In genomic region chr1:209768354-209768774, GRCh38 we compare ENCODE assay signal across 8 cellular contexts. TPM values are rescaled to one million over a fixed set of nuclear protein-coding genes. Genes with fewer than 3 reads are reported as not detected.
DNase-seq lines count a peak whose midpoint lies in the region; ATAC-seq and TF ChIP-seq lines count a peak whose summit lies in the region.

No MANE protein-coding gene starts in this region.

- CTCF ChIA-PET in activated CD8-positive, alpha-beta T cell treated with anti-CD3 and anti-CD28 coated beads for 36 hours (lab: Charles Lee): interaction anchor here (0.7 to 5.4 kb wide), 10 partner anchors 12 to 192 kb away, joined by 3 to 105 read pairs (median 5); partner anchors contain the start of genes C1orf74, TRAF3IP3 and UTP25

- intact Hi-C loops in activated CD8-positive, alpha-beta T cell treated with anti-CD3 and anti-CD28 coated beads for 36 hours (cut with micrococcal nuclease): loop anchor here (1.0 to 5.0 kb wide), 3 partner anchors 12 to 59 kb away; partner anchors contain the start of genes C1orf74, TRAF3IP3 and UTP25
- intact Hi-C loops in aorta (cut with DNase I): no loop called here

- no peaks in the 10 kb centered on the region for H3K36me3 ChIP-seq in aorta (ENCODE audit: control insufficient read depth in 1 of 2, insufficient read depth in 2 of 2, low read length in 1 of 2)

- no peak overlapping the region for H3K4me3 Mint-ChIP-seq in activated CD8-positive, alpha-beta T cell treated with anti-CD3 and anti-CD28 coated beads for 36 hours
- H3K4me3 Mint-ChIP-seq in immature natural killer cell: no peak overlapping the region

- TF ChIP-seq CTCF in activated CD8-positive, alpha-beta T cell treated with anti-CD3 and anti-CD28 coated beads for 36 hours (IDR thresholded peaks at IDR 0.05): no peak

- no peaks in the 10 kb centered on the region for H3K9me3 ChIP-seq in aorta (ENCODE audit: control insufficient read depth, low read length)

- DNase-seq in activated CD8-positive, alpha-beta T cell treated with anti-CD3 and anti-CD28 coated beads for 36 hours: peak; percentile 98
- peak; percentile 77 to 80 (median 79) for DNase-seq in immature natural killer cell
- peak; percentile 45 to 51 for DNase-seq in stimulated activated CD8-positive, alpha-beta memory T cell treated with anti-CD3 and anti-CD28 coated beads, Interleukin-7, amount 100 ng/mL, for 1 hour (ENCODE audit: low read depth in 2 of 2)
- no peak for DNase-seq in NCI-H510A (lab: John Stamatoyannopoulos, UW)
- DNase-seq in aorta: no peak
- DNase-seq in DMS53 treated with DMSO at 0.1 percent for 48 hours (lab: John Stamatoyannopoulos, UW; ENCODE audit: unreplicated experiment): no peak

- peaks cover 35% of the 10 kb centered on the region for H3K36me3 Mint-ChIP-seq in activated CD8-positive, alpha-beta T cell treated with anti-CD3 and anti-CD28 coated beads for 36 hours (ENCODE audit: low read depth)
- H3K36me3 Mint-ChIP-seq in immature natural killer cell: peaks cover 22 to 46% (median 32%) of the 10 kb centered on the region in 3 donors

- no peaks in the 10 kb centered on the region for H3K27me3 ChIP-seq in aorta (ENCODE audit: control insufficient read depth in 1 of 2, insufficient read depth in 2 of 2, low read length in 1 of 2)

- peaks cover 0 to 2% of the 10 kb centered on the region in 2 donors for H3K4me1 ChIP-seq in aorta (ENCODE audit: control insufficient read depth in 1 of 2, insufficient read depth in 2 of 2, low read length in 2 of 2)

- H3K27ac Mint-ChIP-seq in activated CD8-positive, alpha-beta T cell treated with anti-CD3 and anti-CD28 coated beads for 36 hours: no peak overlapping the region
- H3K27ac Mint-ChIP-seq in immature natural killer cell: no peak overlapping the region

- ATAC-seq in GM19397 (IDR thresholded peaks at IDR 0.05; ENCODE audit: unreplicated experiment): peak; percentile 78
- ATAC-seq in HG03432 (IDR thresholded peaks at IDR 0.05; ENCODE audit: unreplicated experiment): peak; percentile 90
- peak; percentile 78 for ATAC-seq in activated CD8-positive, alpha-beta T cell treated with anti-CD3 and anti-CD28 coated beads for 36 hours
- ATAC-seq in aorta (ENCODE audit: low FRiP score): no peak

- WGBS in aorta, 2 donors: 89 to 95% methylated on average over 9 of the region's 9 CpGs

- POLR2A ChIA-PET in activated CD8-positive, alpha-beta T cell treated with anti-CD3 and anti-CD28 coated beads for 36 hours (lab: Charles Lee): interaction anchor here (3.0 to 7.5 kb wide), 4 partner anchors 11 to 59 kb away, joined by 16 to 242 read pairs (median 42); partner anchors contain the start of genes C1orf74, TRAF3IP3 and UTP25

- H3K9me3 Mint-ChIP-seq in activated CD8-positive, alpha-beta T cell treated with anti-CD3 and anti-CD28 coated beads for 36 hours: peaks cover 2% of the 10 kb centered on the region
- no peaks in the 10 kb centered on the region for H3K9me3 Mint-ChIP-seq in immature natural killer cell

- H3K27me3 Mint-ChIP-seq in activated CD8-positive, alpha-beta T cell treated with anti-CD3 and anti-CD28 coated beads for 36 hours: no peaks in the 10 kb centered on the region
- peaks cover 0 to 8% (median 6%) of the 10 kb centered on the region in 3 donors for H3K27me3 Mint-ChIP-seq in immature natural killer cell (ENCODE audit: low read depth in 3 of 3)

- H3K4me3 ChIP-seq in aorta (ENCODE audit: low read length in 2 of 2): no peak overlapping the region

- H3K4me1 Mint-ChIP-seq in activated CD8-positive, alpha-beta T cell treated with anti-CD3 and anti-CD28 coated beads for 36 hours (ENCODE audit: low read depth): peaks cover 42% of the 10 kb centered on the region
- peaks cover 11 to 40% of the 10 kb centered on the region in 2 donors for H3K4me1 Mint-ChIP-seq in immature natural killer cell

- peak overlapping the region in 1 of 2 donors; percentile 33 for H3K27ac ChIP-seq in aorta (ENCODE audit: low read depth in 1 of 2, low read length in 2 of 2)

RNA-seq across cellular contexts. Expression of gene TRAF3IP3, which starts 12.5 kb away (rescaled TPM):
- 100 to 1,000 TPM; 194 TPM for total RNA-seq in activated CD8-positive, alpha-beta T cell treated with anti-CD3 and anti-CD28 coated beads for 36 hours
- polyA plus RNA-seq in immature natural killer cell: 100 to 1,000 TPM; 232 to 341 (median 287) TPM
- total RNA-seq in aorta: 1 to 10 TPM; 4.3 to 9.0 TPM
- 1 to 10 TPM in 1 of 2 donors, under 1 TPM in 1; 0.88 to 1.1 TPM for polyA plus RNA-seq in aorta

RNA-seq across cellular contexts. Expression of gene C1orf74, which starts 16.0 kb away (rescaled TPM):
- total RNA-seq in activated CD8-positive, alpha-beta T cell treated with anti-CD3 and anti-CD28 coated beads for 36 hours: 1 to 10 TPM; 2.8 to 3.0 TPM
- polyA plus RNA-seq in immature natural killer cell (under 1 TPM in 2 of 3 donors, not detected in 1; 0.18 to 0.84 TPM), aorta (under 1 TPM; 0.69 to 0.75 TPM)
- 1 to 10 TPM; 1.1 to 1.6 TPM for total RNA-seq in aorta

RNA-seq across cellular contexts. Expression of gene IRF6, which starts 37.6 kb away (rescaled TPM):
- total RNA-seq in activated CD8-positive, alpha-beta T cell treated with anti-CD3 and anti-CD28 coated beads for 36 hours: 1 to 10 TPM; 1.2 TPM
- polyA plus RNA-seq in immature natural killer cell: 1 to 10 TPM in 2 of 3 donors, not detected in 1; 5.2 TPM
- 1 to 10 TPM; 1.9 to 3.8 TPM for total RNA-seq in aorta
- polyA plus RNA-seq in aorta: 1 to 10 TPM; 2.6 to 9.8 TPM

RNA-seq across cellular contexts. Expression of gene UTP25, which starts 59.4 kb away (rescaled TPM):
- 1 to 10 TPM; 8.9 to 9.5 TPM for total RNA-seq in activated CD8-positive, alpha-beta T cell treated with anti-CD3 and anti-CD28 coated beads for 36 hours
- polyA plus RNA-seq in immature natural killer cell: 1 to 10 TPM; 2.6 to 3.7 (median 3.2) TPM
- 1 to 10 TPM; 7.2 to 8.1 TPM for total RNA-seq in aorta
- polyA plus RNA-seq in aorta: 1 to 10 TPM in 1 of 2 donors, under 1 TPM in 1; 0.50 to 3.0 TPM

Comparison
In these comparisons a context has a peak if more than half of its experiments do, and no peak if none do; other contexts are left out.
1. DNase-seq: peak in activated CD8-positive, alpha-beta T cell treated with anti-CD3 and anti-CD28 coated beads for 36 hours (single experiment), immature natural killer cell (3 of 3) and stimulated activated CD8-positive, alpha-beta memory T cell treated with anti-CD3 and anti-CD28 coated beads, Interleukin-7, amount 100 ng/mL, for 1 hour (2 of 2); none in NCI-H510A (single experiment), aorta (0 of 2) and DMS53 treated with DMSO at 0.1 percent for 48 hours (single experiment).
2. RNA of gene TRAF3IP3, which starts 12.5 kb away (total RNA-seq): 194 TPM in activated CD8-positive, alpha-beta T cell treated with anti-CD3 and anti-CD28 coated beads for 36 hours; 4.3 to 9.0 TPM in aorta; every median in the first group is over 10 times any median in the second.